ENCODE assay signal across 2 cellular contexts in genomic region chr5:53884844-53885243, GRCh38.
TF ChIP-seq lines count a peak whose summit lies in the region.

No MANE protein-coding gene starts in this region.

TF ChIP-seq in IMR-90, 13 proteins besides CTCF, POLR2A, EP300 and RAD21:
- no peak for TF ChIP-seq MAFK (IDR thresholded peaks at IDR 0.05; ENCODE audit: low read depth, low read length)
- TF ChIP-seq RFX5 (IDR thresholded peaks at IDR 0.05; ENCODE audit: low read depth, low read length): no peak
- no peak for TF ChIP-seq NFE2L2 (IDR thresholded peaks at IDR 0.05; ENCODE audit: low read depth, low read length)
- no peak for TF ChIP-seq MAZ (IDR thresholded peaks at IDR 0.05; ENCODE audit: borderline replicate concordance, low read depth, low read length)
- no peak for TF ChIP-seq CHD1 (IDR thresholded peaks at IDR 0.05; ENCODE audit: low read depth, low read length)
- peak; percentile 7; the same call in 1 of the 2 replicates for TF ChIP-seq CEBPB (IDR thresholded peaks at IDR 0.05; ENCODE audit: low read depth, low read length)
- TF ChIP-seq FOS (IDR thresholded peaks at IDR 0.05; ENCODE audit: low read depth, low read length): no peak
- TF ChIP-seq RCOR1 (IDR thresholded peaks at IDR 0.05; ENCODE audit: insufficient replicate concordance, low read length): no peak
- TF ChIP-seq, protein P1, sequence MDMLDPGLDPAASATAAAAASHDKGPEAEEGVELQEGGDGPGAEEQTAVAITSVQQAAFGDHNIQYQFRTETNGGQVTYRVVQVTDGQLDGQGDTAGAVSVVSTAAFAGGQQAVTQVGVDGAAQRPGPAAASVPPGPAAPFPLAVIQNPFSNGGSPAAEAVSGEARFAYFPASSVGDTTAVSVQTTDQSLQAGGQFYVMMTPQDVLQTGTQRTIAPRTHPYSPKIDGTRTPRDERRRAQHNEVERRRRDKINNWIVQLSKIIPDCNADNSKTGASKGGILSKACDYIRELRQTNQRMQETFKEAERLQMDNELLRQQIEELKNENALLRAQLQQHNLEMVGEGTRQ (IDR thresholded peaks at IDR 0.05; ENCODE audit: low read depth, low read length): no peak

TF ChIP-seq in K562, 482 proteins besides CTCF, POLR2A, EP300 and RAD21:
- TF ChIP-seq, protein P2, sequence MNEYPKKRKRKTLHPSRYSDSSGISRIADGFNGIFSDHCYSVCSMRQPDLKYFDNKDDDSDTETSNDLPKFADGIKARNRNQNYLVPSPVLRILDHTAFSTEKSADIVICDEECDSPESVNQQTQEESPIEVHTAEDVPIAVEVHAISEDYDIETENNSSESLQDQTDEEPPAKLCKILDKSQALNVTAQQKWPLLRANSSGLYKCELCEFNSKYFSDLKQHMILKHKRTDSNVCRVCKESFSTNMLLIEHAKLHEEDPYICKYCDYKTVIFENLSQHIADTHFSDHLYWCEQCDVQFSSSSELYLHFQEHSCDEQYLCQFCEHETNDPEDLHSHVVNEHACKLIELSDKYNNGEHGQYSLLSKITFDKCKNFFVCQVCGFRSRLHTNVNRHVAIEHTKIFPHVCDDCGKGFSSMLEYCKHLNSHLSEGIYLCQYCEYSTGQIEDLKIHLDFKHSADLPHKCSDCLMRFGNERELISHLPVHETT (CRISPR knock-in tag; conservative IDR thresholded peaks at IDR 0.05 in 1 of 2, IDR thresholded peaks at IDR 0.05 in 1 of 2): no peak
- TF ChIP-seq, protein P3, sequence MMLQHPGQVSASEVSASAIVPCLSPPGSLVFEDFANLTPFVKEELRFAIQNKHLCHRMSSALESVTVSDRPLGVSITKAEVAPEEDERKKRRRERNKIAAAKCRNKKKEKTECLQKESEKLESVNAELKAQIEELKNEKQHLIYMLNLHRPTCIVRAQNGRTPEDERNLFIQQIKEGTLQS (IDR thresholded peaks at IDR 0.05): peak; percentile 75; the same call in 1 of the 2 replicates
- TF ChIP-seq, protein P3 (CRISPR knock-in tag; conservative IDR thresholded peaks at IDR 0.05): no peak
- TF ChIP-seq ILK (tag; IDR thresholded peaks at IDR 0.05; ENCODE audit: borderline replicate concordance, low read depth) (no peak), BMI1 (IDR thresholded peaks at IDR 0.05; ENCODE audit: low read length) (no peak), CXXC5 (CRISPR knock-in tag; IDR thresholded peaks at IDR 0.05) (no peak), ATF7 (IDR thresholded peaks at IDR 0.05) (peak; percentile 41; the same call in 1 of the 2 replicates), ATF4 (CRISPR knock-in tag; IDR thresholded peaks at IDR 0.05) (0 out of 2 replicates have a peak, but pooled peaks have one; percentile 20), TRIM24 (IDR thresholded peaks at IDR 0.05) (peak; percentile 42 to 74; a peak in 3 of 4 replicates), RBM25 (IDR thresholded peaks at IDR 0.05; ENCODE audit: low read depth, low read length, severe bottlenecking) (peak; percentile 16), CEBPG (CRISPR knock-in tag; IDR thresholded peaks at IDR 0.05) (no peak), CEBPG (tag; conservative IDR thresholded peaks at IDR 0.05 in 1 of 2, IDR thresholded peaks at IDR 0.05 in 1 of 2) (peak; percentile 34 to 91)
